Comparison of ENCODE assay signal across 8 cellular contexts in the genomic region with DNA sequence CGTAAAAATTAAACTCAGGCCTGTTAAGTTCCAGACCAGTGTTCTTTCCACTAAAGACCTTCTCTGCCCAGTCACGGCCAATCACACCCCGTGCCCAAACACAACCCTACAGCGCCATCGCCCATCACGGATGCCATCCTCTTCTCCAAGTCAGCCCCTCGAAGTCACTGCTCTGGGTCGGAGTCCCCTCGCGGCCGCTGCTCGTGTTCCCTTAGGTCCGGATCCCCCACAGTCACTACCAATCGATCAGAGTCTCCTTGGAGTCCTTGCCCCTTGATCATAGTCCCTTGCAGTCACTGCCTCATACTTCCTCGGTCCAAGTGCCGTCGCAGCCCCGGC. TPM values are rescaled to one million over a fixed set of nuclear protein-coding genes. Genes with fewer than 3 reads are reported as not detected.
DNase-seq lines count a peak whose midpoint lies in the region; ATAC-seq and TF ChIP-seq lines count a peak whose summit lies in the region.

No MANE protein-coding gene starts in this region.

- WGBS in gastroesophageal sphincter (ENCODE audit: low coverage in 1 of 2), 2 donors, result 0% methylated on average over 9 to 17 of the region's 18 CpGs

- peak overlapping the region; percentile 58 to 70 for H3K4me3 ChIP-seq in gastroesophageal sphincter
- H3K4me3 ChIP-seq in parathyroid adenoma (ENCODE audit: low read depth, low read length), result peak overlapping the region; percentile 100

- intact Hi-C loops in activated T-helper 1 cell treated with anti-CD3 and anti-CD28 coated beads, Interleukin-12 subunit alpha, Interleukin-12 subunit beta, Interleukin-2, Interleukin-4 antibody, amounts not matched to agents 30 ng/mL and 10 ng/mL and 1 ng/mL, durations not matched to agents 14 hours and 24 hours and 36 hours (cut with micrococcal nuclease), result loop anchor here (1.0 kb wide), 8 partner anchors 8 to 281 kb away; partner anchors contain the start of genes DYNLT2B, FBXO45, RNF168 and UBXN7

- peak overlapping the region; percentile 79 for H3K4me2 ChIP-seq in parathyroid adenoma (ENCODE audit: low read length)

- H3K9me3 ChIP-seq in gastroesophageal sphincter, result no peaks in the 10 kb centered on the region
- no peaks in the 10 kb centered on the region for H3K9me3 ChIP-seq in parathyroid adenoma (ENCODE audit: control insufficient read depth, low read length)

- H3K27ac ChIP-seq in 22Rv1 (peak overlapping the region; percentile 97), gastroesophageal sphincter (peak overlapping the region; percentile 71 to 92 (median 88)), parathyroid adenoma (peak overlapping the region; percentile 90)

- H3K4me1 ChIP-seq in gastroesophageal sphincter, result peaks cover 0 to 52% (median 27%) of the 10 kb centered on the region in 3 donors
- peaks cover 2% of the 10 kb centered on the region for H3K4me1 ChIP-seq in parathyroid adenoma

- no peaks in the 10 kb centered on the region for H3K27me3 Mint-ChIP-seq in activated T-helper 1 cell treated with anti-CD3 and anti-CD28 coated beads, Interleukin-12 subunit alpha, Interleukin-12 subunit beta, Interleukin-2, Interleukin-4 antibody, amounts not matched to agents 30 ng/mL and 10 ng/mL and 1 ng/mL, durations not matched to agents 14 hours and 24 hours and 36 hours (ENCODE audit: insufficient read depth)

- no peaks in the 10 kb centered on the region for H3K36me3 ChIP-seq in gastroesophageal sphincter
- H3K36me3 ChIP-seq in parathyroid adenoma (ENCODE audit: control insufficient read depth, insufficient read depth, low read length), result no peaks in the 10 kb centered on the region

- peak overlapping the region; percentile 99 for H3K4me3 Mint-ChIP-seq in activated T-helper 1 cell treated with anti-CD3 and anti-CD28 coated beads, Interleukin-12 subunit alpha, Interleukin-12 subunit beta, Interleukin-2, Interleukin-4 antibody, amounts not matched to agents 30 ng/mL and 10 ng/mL and 1 ng/mL, durations not matched to agents 14 hours and 24 hours and 36 hours

- H3K79me2 ChIP-seq in parathyroid adenoma, result peaks cover 21% of the 10 kb centered on the region

- H3K36me3 Mint-ChIP-seq in activated T-helper 1 cell treated with anti-CD3 and anti-CD28 coated beads, Interleukin-12 subunit alpha, Interleukin-12 subunit beta, Interleukin-2, Interleukin-4 antibody, amounts not matched to agents 30 ng/mL and 10 ng/mL and 1 ng/mL, durations not matched to agents 14 hours and 24 hours and 36 hours (ENCODE audit: low read depth), result peaks cover 17% of the 10 kb centered on the region

- no peaks in the 10 kb centered on the region for H3K9me3 Mint-ChIP-seq in activated T-helper 1 cell treated with anti-CD3 and anti-CD28 coated beads, Interleukin-12 subunit alpha, Interleukin-12 subunit beta, Interleukin-2, Interleukin-4 antibody, amounts not matched to agents 30 ng/mL and 10 ng/mL and 1 ng/mL, durations not matched to agents 14 hours and 24 hours and 36 hours

- no peak for TF ChIP-seq CTCF in 22Rv1 (IDR thresholded peaks at IDR 0.05)
- TF ChIP-seq CTCF in gastroesophageal sphincter (IDR thresholded peaks at IDR 0.05), result no peak
- TF ChIP-seq CTCF in parathyroid adenoma (IDR thresholded peaks at IDR 0.05), result no peak

- DNase-seq in KG1 (lab: John Stamatoyannopoulos, UW), result peak; percentile 88
- DNase-seq in activated T-helper 1 cell treated with anti-CD3 and anti-CD28 coated beads, Interleukin-12 subunit alpha, Interleukin-12 subunit beta, Interleukin-2, Interleukin-4 antibody, amounts not matched to agents 30 ng/mL and 10 ng/mL and 1 ng/mL, durations not matched to agents 14 hours and 24 hours and 36 hours (ENCODE audit: low spot score), result no peak
- no peak for DNase-seq in occipital lobe (lab: John Stamatoyannopoulos, UW)
- DNase-seq in retina, result no peak

- peaks cover 49% of the 10 kb centered on the region for H3K4me1 Mint-ChIP-seq in activated T-helper 1 cell treated with anti-CD3 and anti-CD28 coated beads, Interleukin-12 subunit alpha, Interleukin-12 subunit beta, Interleukin-2, Interleukin-4 antibody, amounts not matched to agents 30 ng/mL and 10 ng/mL and 1 ng/mL, durations not matched to agents 14 hours and 24 hours and 36 hours (ENCODE audit: low read depth)

- peak overlapping the region; percentile 91 for H2AFZ ChIP-seq in parathyroid adenoma

- peak overlapping the region; percentile 47 for H3K9ac ChIP-seq in parathyroid adenoma

- TF ChIP-seq EP300 in gastroesophageal sphincter (IDR thresholded peaks at IDR 0.05), result no peak

- peak; percentile 25 for ATAC-seq in GM18909 (IDR thresholded peaks at IDR 0.05; ENCODE audit: poor library complexity, unreplicated experiment)
- ATAC-seq in gastroesophageal sphincter, result peak; percentile 9

- TF ChIP-seq POLR2A in gastroesophageal sphincter (IDR thresholded peaks at IDR 0.05), result no peak

- H3K27me3 ChIP-seq in gastroesophageal sphincter, result no peaks in the 10 kb centered on the region
- no peaks in the 10 kb centered on the region for H3K27me3 ChIP-seq in parathyroid adenoma (ENCODE audit: control insufficient read depth, insufficient read depth, low read length)

- H3K27ac Mint-ChIP-seq in activated T-helper 1 cell treated with anti-CD3 and anti-CD28 coated beads, Interleukin-12 subunit alpha, Interleukin-12 subunit beta, Interleukin-2, Interleukin-4 antibody, amounts not matched to agents 30 ng/mL and 10 ng/mL and 1 ng/mL, durations not matched to agents 14 hours and 24 hours and 36 hours, result peak overlapping the region; percentile 95

RNA-seq across cellular contexts. Expression of gene PCYT1A, which starts 0.5 kb away (rescaled TPM):
- 54.7 and 57.0 TPM in 2 replicates for total RNA-seq in activated T-helper 1 cell treated with anti-CD3 and anti-CD28 coated beads, Interleukin-12 subunit alpha, Interleukin-12 subunit beta, Interleukin-2, Interleukin-4 antibody, amounts not matched to agents 30 ng/mL and 10 ng/mL and 1 ng/mL, durations not matched to agents 14 hours and 24 hours and 36 hours
- total RNA-seq in gastroesophageal sphincter (10 to 100 TPM; 60.3 to 92.6 (median 81.0) TPM), occipital lobe (18.6 TPM)

RNA-seq across cellular contexts. Expression of gene DYNLT2B, which starts 31.0 kb away (rescaled TPM):
- 11.6 and 12.7 TPM in 2 replicates for total RNA-seq in activated T-helper 1 cell treated with anti-CD3 and anti-CD28 coated beads, Interleukin-12 subunit alpha, Interleukin-12 subunit beta, Interleukin-2, Interleukin-4 antibody, amounts not matched to agents 30 ng/mL and 10 ng/mL and 1 ng/mL, durations not matched to agents 14 hours and 24 hours and 36 hours
- 10 to 100 TPM in 3 of 4 donors, 1 to 10 TPM in 1; 9.2 to 18.7 (median 10.8) TPM for total RNA-seq in gastroesophageal sphincter
- 33.8 TPM for total RNA-seq in occipital lobe

RNA-seq across cellular contexts. Expression of gene TM4SF19, which starts 51.2 kb away (rescaled TPM):
- not detected in 2 replicates for total RNA-seq in activated T-helper 1 cell treated with anti-CD3 and anti-CD28 coated beads, Interleukin-12 subunit alpha, Interleukin-12 subunit beta, Interleukin-2, Interleukin-4 antibody, amounts not matched to agents 30 ng/mL and 10 ng/mL and 1 ng/mL, durations not matched to agents 14 hours and 24 hours and 36 hours
- total RNA-seq in gastroesophageal sphincter, result 1 to 10 TPM in 1 of 4 donors, under 1 TPM in 1, not detected in 2; 0.35 to 2.6 TPM
- total RNA-seq in occipital lobe, result not detected
